1 cellular context compared by ENCODE assay signal in genomic region chr19:44304659-44305193, GRCh38.
A peak's percentile ranks its signal among the peaks of the same experiment; 100 is the strongest.
TF ChIP-seq lines count a peak whose summit lies in the region.

Gene ZNF235 (minus strand): TSS chr19:44305025. CDS start chr19:44303404, 1,621 bp downstream.

TF ChIP-seq in HEK293, 187 proteins besides CTCF, POLR2A, EP300 and RAD21 (continued from another document):
- TF ChIP-seq PRDM10 (tag by site-specific recombination; IDR thresholded peaks at IDR 0.05) (peak; percentile 88), ZNF248 (tag by site-specific recombination; IDR thresholded peaks at IDR 0.05) (no peak), INSM2 (tag by site-specific recombination; IDR thresholded peaks at IDR 0.05) (no peak), ZNF768 (tag by site-specific recombination; IDR thresholded peaks at IDR 0.05) (no peak), ZNF501 (tag by site-specific recombination; IDR thresholded peaks at IDR 0.05) (peak; percentile 45; the same call in 1 of the 2 replicates), ZSCAN30 (tag by site-specific recombination; IDR thresholded peaks at IDR 0.05) (peak; percentile 52; the same call in 1 of the 2 replicates), ZSCAN16 (tag by site-specific recombination; IDR thresholded peaks at IDR 0.05) (no peak), TRIM28 (IDR thresholded peaks at IDR 0.05; ENCODE audit: borderline replicate concordance, low read length) (peak; percentile 69; the same call in 1 of the 2 replicates), RBAK (tag by site-specific recombination; IDR thresholded peaks at IDR 0.05) (no peak), ZNF324 (tag by site-specific recombination; IDR thresholded peaks at IDR 0.05) (no peak), ZNF701 (tag by site-specific recombination; IDR thresholded peaks at IDR 0.05) (no peak), ZNF596 (tag by site-specific recombination; IDR thresholded peaks at IDR 0.05) (no peak), ZFP37 (tag by site-specific recombination; IDR thresholded peaks at IDR 0.05) (0 out of 2 replicates have a peak, but pooled peaks have one; percentile 60), ZFP69B (tag by site-specific recombination; IDR thresholded peaks at IDR 0.05) (0 out of 2 replicates have a peak, but pooled peaks have one; percentile 21), GFI1B (tag by site-specific recombination; IDR thresholded peaks at IDR 0.05) (no peak), ZNF18 (tag by site-specific recombination; IDR thresholded peaks at IDR 0.05) (0 out of 2 replicates have a peak, but pooled peaks have one; percentile 27), ZNF391 (tag by site-specific recombination; IDR thresholded peaks at IDR 0.05; ENCODE audit: borderline replicate concordance, low read depth) (no peak), ZNF488 (tag by site-specific recombination; IDR thresholded peaks at IDR 0.05) (no peak), ZNF639 (tag by site-specific recombination; IDR thresholded peaks at IDR 0.05) (no peak), ZXDB (tag by site-specific recombination; IDR thresholded peaks at IDR 0.05) (peak; percentile 63)
